In genomic region chr1:35524106-35524505, GRCh38 we compare ENCODE assay signal across 2 cellular contexts.
TF ChIP-seq lines count a peak whose summit lies in the region.

No MANE protein-coding gene starts in this region.

TF ChIP-seq in GM23338, 12 proteins besides CTCF, POLR2A, EP300 and RAD21:
- TF ChIP-seq ZNF114 (CRISPR knock-in tag; IDR thresholded peaks at IDR 0.05) (no peak), NANOG (IDR thresholded peaks at IDR 0.05; ENCODE audit: borderline replicate concordance) (no peak), POLR2AphosphoS5 (IDR thresholded peaks at IDR 0.05; ENCODE audit: low read depth) (no peak), STAT1 (IDR thresholded peaks at IDR 0.05; ENCODE audit: unreplicated experiment) (no peak)

TF ChIP-seq in K562, 482 proteins besides CTCF, POLR2A, EP300 and RAD21:
- TF ChIP-seq ZNF592 (IDR thresholded peaks at IDR 0.05) (no peak), ZNF274 (IDR thresholded peaks at IDR 0.05; ENCODE audit: borderline replicate concordance, low read depth, low read length) (0 out of 2 replicates have a peak, but pooled peaks have one; percentile 31)
